ENCODE assay signal across 33 cellular contexts in genomic region chr5:72407078-72407477, GRCh38.
"Had no signal": no experiment of that assay in that cellular context is flagged by ENCODE, and none has a peak within 500 bp of the region (broad histone marks: within the 10 kb centered on the region; RNA-seq: fewer than 3 reads in every experiment).

No MANE protein-coding gene starts in this region.

- H3K4me3 ChIP-seq: adrenal gland, body of pancreas, breast epithelium had no signal

- H3K27ac ChIP-seq: adrenal gland, body of pancreas, brain microvascular endothelial cell, breast epithelium, VCaP had no signal

- ATAC-seq: activated CD8-positive, alpha-beta T cell treated with anti-CD3 and anti-CD28 coated beads for 36 hours; activated naive CD4-positive, alpha-beta T cell treated with anti-CD3 and anti-CD28 coated beads, Interleukin-2, amount 50 U/mL, for 72 hours; activated T-cell treated with anti-CD3 and anti-CD28 coated beads, Interleukin-2, amount 50 U/mL, for 4 hours; activated T-cell treated with anti-CD3 and anti-CD28 coated beads, Interleukin-2, amount 50 U/mL, for 72 hours; activated T-helper 17 cell treated with anti-CD3 and anti-CD28 coated beads, Interleukin-2, amount 50 U/mL, for 72 hours; body of pancreas had no signal

- H3K4me1 ChIP-seq: adrenal gland, body of pancreas, breast epithelium had no signal

- H3K27me3 ChIP-seq: adrenal gland, body of pancreas, brain microvascular endothelial cell, breast epithelium had no signal

- DNase-seq: activated B cell treated with CpG ODN at 0.5 μM for 24 hours; activated CD4-positive, alpha-beta memory T cell treated with anti-CD3 and anti-CD28 coated beads for 36 hours; activated CD4-positive, alpha-beta T cell treated with anti-CD3 and anti-CD28 coated beads for 4 hours; activated CD4-positive, alpha-beta T cell treated with anti-CD3 and anti-CD28 coated beads, Interleukin-2, amount 10 ng/mL, durations not matched to agents 24 days and 14 days; activated CD4-positive, alpha-beta T cell treated with anti-CD3 and anti-CD28 coated beads, Interleukin-2, amount 50 U/mL, for 1 hour; activated CD4-positive, alpha-beta T cell treated with anti-CD3 and anti-CD28 coated beads, Interleukin-2, amount 50 U/mL, for 4 hours; activated CD4-positive, CD25-positive, alpha-beta regulatory T cell treated with anti-CD3 and anti-CD28 coated beads, Interleukin-2, amount 50 U/mL, for 72 hours; activated CD8-positive, alpha-beta memory T cell treated with anti-CD3 and anti-CD28 coated beads, Interleukin-2, amount 50 U/mL, for 4 hours; activated CD8-positive, alpha-beta T cell treated with anti-CD3 and anti-CD28 coated beads for 36 hours; activated effector memory CD4-positive, alpha-beta T cell treated with anti-CD3 and anti-CD28 coated beads, Interleukin-2, amount 50 U/mL, for 16 hours; activated gamma-delta T cell treated with Interleukin-2 at 50 U/mL for 16 hours; activated naive CD4-positive, alpha-beta T cell; activated naive CD4-positive, alpha-beta T cell treated with anti-CD3 and anti-CD28 coated beads for 36 hours; activated naive CD4-positive, alpha-beta T cell treated with anti-CD3 and anti-CD28 coated beads, Interleukin-2, amount 50 U/mL, for 16 hours; activated naive CD8-positive, alpha-beta T cell treated with anti-CD3 and anti-CD28 coated beads for 36 hours; activated T-cell treated with anti-CD3 and anti-CD28 coated beads for 4 hours; activated T-cell treated with anti-CD3 and anti-CD28 coated beads, Interleukin-2, amount 50 U/mL, for 1 hour; activated T-cell treated with anti-CD3 and anti-CD28 coated beads, Interleukin-2, amount 50 U/mL, for 4 hours; activated T-cell treated with anti-CD3 and anti-CD28 coated beads, Interleukin-2, amount 50 U/mL, for 72 hours; adrenal gland; amniotic stem cell; aorta; body of pancreas; brain microvascular endothelial cell; caudate nucleus; cerebellar nuclear complex; T-helper 1 cell; T-helper 2 cell; T-helper 9 cell had no signal

- H3K9me3 ChIP-seq: adrenal gland, body of pancreas, breast epithelium had no signal

- H3K36me3 ChIP-seq: adrenal gland, brain microvascular endothelial cell, breast epithelium had no signal
